In genomic region chr7:139177696-139178095, GRCh38 we compare ENCODE assay signal across 36 cellular contexts.
"Had no signal": no experiment of that assay in that cellular context is flagged by ENCODE, and none has a peak within 500 bp of the region (broad histone marks: within the 10 kb centered on the region; RNA-seq: fewer than 3 reads in every experiment).

No MANE protein-coding gene starts in this region.

- H3K4me2 ChIP-seq: KMS-11 had no signal

- H3K27ac ChIP-seq: KMS-11 had no signal

- DNase-seq: Karpas-422, Kasumi-1, KG1, MG63, MM.1S, MV-4-11, NCI-H1048, NCI-H1092, NCI-H1092 treated with DMSO at 0.1 percent for 48 hours, NCI-H1105, NCI-H1105 treated with DMSO at 0.1 percent for 48 hours, NCI-H1417, NCI-H1417 treated with DMSO at 0.1 percent for 48 hours, NCI-H1436, NCI-H1436 treated with DMSO at 0.1 percent for 48 hours, NCI-H146, NCI-H1694, NCI-H1694 treated with DMSO at 0.1 percent for 48 hours, NCI-H187, NCI-H187 treated with DMSO at 0.1 percent for 48 hours, NCI-H1930, NCI-H2029, NCI-H2029 treated with DMSO at 0.1 percent for 48 hours, NCI-H2081, NCI-H2081 treated with DMSO at 0.1 percent for 48 hours, NCI-H2107, NCI-H2171, NCI-H2171 treated with DMSO at 0.1 percent for 48 hours, NCI-H2227 treated with DMSO at 0.1 percent for 48 hours, NCI-H226, NCI-H345, NCI-H446, NCI-H446 treated with DMSO at 0.1 percent for 48 hours, NCI-H510A, NCI-H510A treated with DMSO at 0.1 percent for 48 hours had no signal

- H3K4me3 ChIP-seq: MG63 had no signal

- H3K27me3 ChIP-seq: MG63 had no signal

- H3K9ac ChIP-seq: KMS-11 had no signal

- H3K9me3 ChIP-seq: MG63 had no signal
